ENCODE assay signal across 8 cellular contexts in the genomic region with DNA sequence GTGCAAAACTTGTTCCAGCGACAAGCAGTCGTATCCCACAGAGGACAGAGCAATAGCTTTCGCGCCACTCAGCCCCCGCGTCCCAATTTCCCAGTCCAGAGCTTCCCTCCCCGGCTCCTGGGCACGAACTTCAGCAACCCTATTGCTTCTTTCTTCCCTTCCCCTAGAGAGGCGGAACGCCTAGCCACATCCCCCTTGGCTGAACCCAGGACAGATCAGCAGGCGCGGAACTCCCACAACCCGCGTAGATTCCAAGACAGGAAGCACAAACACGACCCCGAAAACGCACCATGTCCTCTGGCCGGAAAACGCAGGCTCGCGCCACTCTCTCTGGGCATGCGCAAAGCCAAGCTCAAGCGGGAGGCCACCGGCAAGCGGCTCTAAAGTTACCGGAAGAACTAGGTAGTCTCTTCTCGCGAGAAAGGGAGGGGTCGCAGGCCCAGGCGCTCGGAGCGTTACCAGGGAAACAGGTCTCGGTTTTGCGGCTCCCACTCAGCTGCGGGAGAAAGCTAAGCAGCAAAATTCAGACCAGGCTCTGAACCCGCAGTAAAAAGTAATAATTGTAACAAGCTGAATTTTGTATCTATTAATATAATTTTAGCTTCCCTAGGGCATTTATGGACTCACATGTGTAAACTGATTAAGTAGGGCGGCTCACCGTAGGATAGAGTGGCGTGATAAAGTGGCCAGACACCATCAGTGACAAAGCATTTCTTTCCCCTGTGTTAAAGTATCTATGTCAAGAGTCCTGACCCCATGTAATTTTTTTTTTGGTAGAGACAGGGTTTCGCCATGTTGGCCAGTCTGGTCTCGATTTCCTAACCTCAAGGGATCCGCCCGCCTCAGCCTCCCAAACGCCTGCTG.
DNase-seq lines count a peak whose midpoint lies in the region; ATAC-seq, FAIRE-seq and TF ChIP-seq lines count a peak whose summit lies in the region.

A gene (minus strand): TSS at position 323 of the 864 bp plus-strand sequence. CDS start 31 bp downstream, at position 292.

- ATAC-seq in GM19035 (IDR thresholded peaks at IDR 0.05; ENCODE audit: unreplicated experiment): peak; percentile 96
- ATAC-seq in HG03354 (IDR thresholded peaks at IDR 0.05; ENCODE audit: poor library complexity, severe bottlenecking, unreplicated experiment): peak; percentile 99
- ATAC-seq in activated CD4-positive, CD25-positive, alpha-beta regulatory T cell treated with anti-CD3 and anti-CD28 coated beads, Interleukin-2, amount 50 U/mL, for 24 hours: peak; percentile 96

- peak; percentile 76 for FAIRE-seq in islet of Langerhans (lab: Jason Lieb, UNC)

- DNase-seq in AG09319 (ENCODE audit: extremely low read depth, low read depth) (peak; percentile 88), NCI-H446 treated with DMSO at 0.1 percent for 48 hours (lab: John Stamatoyannopoulos, UW) (peak; percentile 94), cerebellar cortex (ENCODE audit: low spot score) (peak; percentile 98)
- peak; percentile 91 for DNase-seq in stimulated activated CD4-positive, alpha-beta T cell treated with anti-CD3 and anti-CD28 coated beads, Interleukin-12 subunit alpha, Interleukin-12 subunit beta, amount 100 ng/mL, for 4 hours

- TF ChIP-seq CTCF in AG09319 (IDR thresholded peaks at IDR 0.05; ENCODE audit: low read depth, low read length): no peak

Comparison
In these comparisons a context has a peak if more than half of its experiments do, and no peak if none do; other contexts are left out.
1. Peak in every context shown above with its lines: DNase-seq and ATAC-seq.